29 cellular contexts compared by ENCODE assay signal in genomic region chr7:15352807-15353206, GRCh38.
"Had no signal": no experiment of that assay in that cellular context is flagged by ENCODE, and none has a peak within 500 bp of the region (broad histone marks: within the 10 kb centered on the region; RNA-seq: fewer than 3 reads in every experiment).

No MANE protein-coding gene starts in this region.

- H3K27ac ChIP-seq: adrenal gland, body of pancreas, hepatocyte, ovary, right lobe of liver, skin epidermis, thyroid gland, upper lobe of left lung, vagina had no signal

- ATAC-seq: activated CD4-positive, alpha-beta T cell treated with anti-CD3 and anti-CD28 coated beads for 36 hours; body of pancreas; left cardiac atrium; left ventricle myocardium superior; right lobe of liver had no signal

- H3K27me3 ChIP-seq: adrenal gland, body of pancreas, hepatocyte, ovary, right lobe of liver, thyroid gland, upper lobe of left lung, vagina had no signal

- H3K9me3 Mint-ChIP-seq: activated naive CD4-positive, alpha-beta T cell treated with anti-CD3 and anti-CD28 coated beads for 36 hours; activated naive CD8-positive, alpha-beta T cell treated with anti-CD3 and anti-CD28 coated beads for 36 hours; nephron progenitor cell had no signal

- H3K36me3 ChIP-seq: adrenal gland, ovary, right lobe of liver, thyroid gland, upper lobe of left lung, vagina had no signal

- H3K9me3 ChIP-seq: adrenal gland, body of pancreas, ovary, right lobe of liver, thyroid gland, upper lobe of left lung, vagina had no signal

- H3K4me1 Mint-ChIP-seq: activated CD4-positive, alpha-beta T cell treated with anti-CD3 and anti-CD28 coated beads for 36 hours; activated naive CD8-positive, alpha-beta T cell treated with anti-CD3 and anti-CD28 coated beads for 36 hours had no signal

- H3K27me3 Mint-ChIP-seq: activated CD4-positive, alpha-beta T cell treated with anti-CD3 and anti-CD28 coated beads for 36 hours; activated naive CD8-positive, alpha-beta T cell treated with anti-CD3 and anti-CD28 coated beads for 36 hours; progenitor cell of endocrine pancreas; stimulated activated naive CD8-positive, alpha-beta T cell treated with anti-CD3 and anti-CD28 coated beads, Interleukin-15, Interleukin-2, amounts not matched to agents 100 ng/mL and 50 ng/mL, for 24 hours had no signal

- H3K4me3 Mint-ChIP-seq: activated CD4-positive, alpha-beta T cell treated with anti-CD3 and anti-CD28 coated beads for 36 hours; activated naive CD4-positive, alpha-beta T cell treated with anti-CD3 and anti-CD28 coated beads for 36 hours; activated naive CD8-positive, alpha-beta T cell treated with anti-CD3 and anti-CD28 coated beads for 36 hours; activated T-helper 1 cell treated with anti-CD3 and anti-CD28 coated beads, Interleukin-12 subunit alpha, Interleukin-12 subunit beta, Interleukin-2, Interleukin-4 antibody, amounts not matched to agents 30 ng/mL and 10 ng/mL and 1 ng/mL, durations not matched to agents 14 hours and 24 hours and 36 hours; nephron progenitor cell; stimulated activated naive CD8-positive, alpha-beta T cell treated with anti-CD3 and anti-CD28 coated beads, Interleukin-15, Interleukin-2, amounts not matched to agents 100 ng/mL and 50 ng/mL, for 24 hours had no signal

- H3K4me3 ChIP-seq: adrenal gland, body of pancreas, hepatocyte, ovary, right lobe of liver, skin epidermis, thyroid gland, upper lobe of left lung, vagina had no signal

- H3K27ac Mint-ChIP-seq: activated CD4-positive, alpha-beta T cell treated with anti-CD3 and anti-CD28 coated beads for 36 hours; activated naive CD4-positive, alpha-beta T cell treated with anti-CD3 and anti-CD28 coated beads for 36 hours; activated naive CD8-positive, alpha-beta T cell treated with anti-CD3 and anti-CD28 coated beads for 36 hours; activated T-helper 1 cell treated with anti-CD3 and anti-CD28 coated beads, Interleukin-12 subunit alpha, Interleukin-12 subunit beta, Interleukin-2, Interleukin-4 antibody, amounts not matched to agents 30 ng/mL and 10 ng/mL and 1 ng/mL, durations not matched to agents 14 hours and 24 hours and 36 hours; nephron progenitor cell; progenitor cell of endocrine pancreas; stimulated activated naive CD8-positive, alpha-beta T cell treated with anti-CD3 and anti-CD28 coated beads, Interleukin-15, Interleukin-2, amounts not matched to agents 100 ng/mL and 50 ng/mL, for 24 hours had no signal

- H3K4me1 ChIP-seq: adrenal gland, body of pancreas, right lobe of liver, thyroid gland, upper lobe of left lung, vagina had no signal

- H3K36me3 Mint-ChIP-seq: activated naive CD8-positive, alpha-beta T cell treated with anti-CD3 and anti-CD28 coated beads for 36 hours had no signal

- DNase-seq: activated CD4-positive, alpha-beta T cell treated with anti-CD3 and anti-CD28 coated beads for 36 hours; activated CD4-positive, alpha-beta T cell treated with anti-CD3 and anti-CD28 coated beads, Interleukin-2, amount 50 U/mL, for 4 hours; activated CD4-positive, CD25-positive, alpha-beta regulatory T cell; activated CD8-positive, alpha-beta memory T cell treated with anti-CD3 and anti-CD28 coated beads for 24 hours; activated effector memory CD4-positive, alpha-beta T cell treated with anti-CD3 and anti-CD28 coated beads, Interleukin-2, amount 50 U/mL, for 16 hours; activated naive CD4-positive, alpha-beta T cell treated with anti-CD3 and anti-CD28 coated beads for 36 hours; activated naive CD8-positive, alpha-beta T cell treated with anti-CD3 and anti-CD28 coated beads for 36 hours; activated T-cell treated with anti-CD3 and anti-CD28 coated beads, Interleukin-2, amount 50 U/mL, for 1 hour; adrenal gland; aorta; body of pancreas; dermis blood vessel endothelial cell; effector CD4-positive, alpha-beta T cell; islet precursor cell; left cardiac atrium; left ventricle myocardium superior; nephron progenitor cell; ovary; right lobe of liver; stimulated activated CD4-positive, alpha-beta T cell treated with anti-CD3 and anti-CD28 coated beads, Interleukin-12 subunit alpha, Interleukin-12 subunit beta, amount 100 ng/mL, for 4 hours; stimulated activated CD4-positive, alpha-beta T cell treated with anti-CD3 and anti-CD28 coated beads, Interleukin-4, amount 100 ng/mL, for 1 hour; thyroid gland; upper lobe of left lung had no signal
